ENCODE assay signal across 8 cellular contexts in the genomic region with DNA sequence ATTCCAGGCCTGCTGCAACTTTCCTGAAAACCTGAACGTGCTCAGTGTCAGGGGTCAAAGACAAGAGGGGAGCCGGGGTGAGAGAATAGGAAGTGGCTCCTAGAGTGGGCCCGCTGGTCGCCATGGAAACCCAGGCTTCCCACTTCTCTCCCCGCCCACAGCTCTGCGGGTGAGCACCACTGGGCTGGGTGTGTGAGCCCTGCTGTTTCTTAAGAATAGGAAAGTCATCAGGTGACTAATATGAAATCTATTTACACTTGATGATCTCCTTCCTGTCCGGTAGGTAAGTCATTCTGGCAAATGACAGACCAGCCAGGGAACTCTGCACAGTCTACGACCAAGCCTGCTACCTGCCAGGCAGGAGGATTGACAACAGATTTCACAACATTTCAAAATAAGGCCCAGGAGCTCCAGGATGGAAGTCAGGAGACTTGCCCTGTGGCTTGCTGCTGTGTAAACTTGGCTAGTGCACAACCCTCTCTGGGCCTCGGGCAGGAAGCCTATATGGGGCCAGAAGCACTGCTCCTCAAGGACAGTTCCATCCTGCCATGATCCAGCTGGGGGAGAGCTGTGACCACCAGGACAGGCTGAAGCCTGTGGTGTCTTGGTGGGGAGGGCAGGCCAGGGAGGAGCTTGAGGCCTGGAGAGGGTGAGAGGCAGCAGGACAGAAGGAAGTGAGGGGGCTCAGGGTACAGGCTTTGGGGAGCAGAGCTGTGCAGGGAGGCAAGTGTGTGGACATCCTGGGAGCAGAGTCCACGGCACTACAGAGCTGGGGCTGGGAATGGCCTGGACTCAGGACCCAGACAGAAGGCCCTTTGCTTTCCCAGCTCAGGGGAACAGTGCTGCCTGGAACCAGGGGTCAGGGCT.
DNase-seq lines count a peak whose midpoint lies in the region; ATAC-seq and TF ChIP-seq lines count a peak whose summit lies in the region.

No MANE protein-coding gene starts in this region.

- no peak for TF ChIP-seq CTCF in right atrium auricular region (IDR thresholded peaks at IDR 0.05)

- H3K27me3 Mint-ChIP-seq in activated T-cell treated with anti-CD3 and anti-CD28 coated beads, Interleukin-2, amount 50 U/mL, for 72 hours (ENCODE audit: low read depth), result no peaks in the 10 kb centered on the region

- H3K9me3 Mint-ChIP-seq in activated T-cell treated with anti-CD3 and anti-CD28 coated beads, Interleukin-2, amount 50 U/mL, for 72 hours, result no peaks in the 10 kb centered on the region

- DNase-seq in NCI-H2227 (lab: John Stamatoyannopoulos, UW; ENCODE audit: unreplicated experiment) (peak; percentile 12), NCI-H2227 treated with DMSO at 0.1 percent for 48 hours (lab: John Stamatoyannopoulos, UW) (no peak), NCI-H146 treated with DMSO at 0.1 percent for 48 hours (lab: John Stamatoyannopoulos, UW; ENCODE audit: unreplicated experiment) (peak; percentile 86), right atrium auricular region (ENCODE audit: low spot score) (no peak), foreskin melanocyte (no peak)
- DNase-seq in activated T-cell treated with anti-CD3 and anti-CD28 coated beads, Interleukin-2, amount 50 U/mL, for 72 hours, result peak; percentile 68 to 77
- peak; percentile 79 for DNase-seq in stimulated activated CD4-positive, alpha-beta T cell treated with anti-CD3 and anti-CD28 coated beads, Interleukin-15, amount 100 ng/mL, for 24 hours

- H3K4me3 Mint-ChIP-seq in activated T-cell treated with anti-CD3 and anti-CD28 coated beads, Interleukin-2, amount 50 U/mL, for 72 hours, result peak overlapping the region; percentile 64 to 73

- H3K4me1 ChIP-seq in right atrium auricular region, result peaks cover 0 to 65% of the 10 kb centered on the region in 2 donors

- H3K9me3 ChIP-seq in right atrium auricular region, result no peaks in the 10 kb centered on the region

- H3K36me3 Mint-ChIP-seq in activated T-cell treated with anti-CD3 and anti-CD28 coated beads, Interleukin-2, amount 50 U/mL, for 72 hours (ENCODE audit: insufficient read depth in 2 of 2), result no peaks in the 10 kb centered on the region

- H3K36me3 ChIP-seq in right atrium auricular region, result no peaks in the 10 kb centered on the region

- no peaks in the 10 kb centered on the region for H3K27me3 ChIP-seq in right atrium auricular region

- peak overlapping the region; percentile 72 for H3K27ac Mint-ChIP-seq in activated T-cell treated with anti-CD3 and anti-CD28 coated beads, Interleukin-2, amount 50 U/mL, for 72 hours

- peak overlapping the region; percentile 23 to 57 for H3K27ac ChIP-seq in right atrium auricular region

- H3K4me1 Mint-ChIP-seq in activated T-cell treated with anti-CD3 and anti-CD28 coated beads, Interleukin-2, amount 50 U/mL, for 72 hours (ENCODE audit: low read depth), result peaks cover 34% of the 10 kb centered on the region

- no peak overlapping the region for H3K4me3 ChIP-seq in right atrium auricular region

- peak; percentile 79 for ATAC-seq in HG02642 (IDR thresholded peaks at IDR 0.05; ENCODE audit: poor library complexity, unreplicated experiment)
- ATAC-seq in activated T-cell treated with anti-CD3 and anti-CD28 coated beads, Interleukin-2, amount 50 U/mL, for 72 hours (replicated peaks in 1 of 2), result peak; percentile 90 to 91

Comparison
In these comparisons a context has a peak if more than half of its experiments do, and no peak if none do; other contexts are left out.
1. DNase-seq: peak in NCI-H2227 (single experiment), NCI-H146 treated with DMSO at 0.1 percent for 48 hours (single experiment), activated T-cell treated with anti-CD3 and anti-CD28 coated beads, Interleukin-2, amount 50 U/mL, for 72 hours (2 of 2) and stimulated activated CD4-positive, alpha-beta T cell treated with anti-CD3 and anti-CD28 coated beads, Interleukin-15, amount 100 ng/mL, for 24 hours (single experiment); none in NCI-H2227 treated with DMSO at 0.1 percent for 48 hours (single experiment), right atrium auricular region (single experiment) and foreskin melanocyte (single experiment).